ENCODE assay signal across 10 cellular contexts in the genomic region with DNA sequence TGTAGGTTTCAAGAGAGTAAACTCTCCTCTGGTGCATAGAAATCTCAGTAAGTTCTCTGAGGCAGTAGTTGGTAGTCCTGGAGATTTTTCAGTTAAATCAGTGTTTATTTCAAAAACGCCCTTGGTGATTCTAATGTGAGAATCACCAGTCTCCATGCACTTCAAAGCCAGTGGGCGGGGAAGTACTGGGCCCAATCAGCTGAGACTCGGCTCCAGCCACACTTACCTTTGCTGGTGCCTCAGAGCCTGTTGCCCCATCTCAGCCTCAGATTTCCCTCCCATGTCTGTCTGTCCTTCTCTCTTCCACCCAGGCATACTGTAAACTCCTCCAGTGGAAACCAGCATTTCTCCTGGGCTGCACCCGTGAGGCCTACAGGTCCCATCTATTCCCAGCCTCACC. TPM values are rescaled to one million over a fixed set of nuclear protein-coding genes. Genes with fewer than 3 reads are reported as not detected.
A peak's percentile ranks its signal among the peaks of the same experiment; 100 is the strongest.
DNase-seq lines count a peak whose midpoint lies in the region; ATAC-seq and TF ChIP-seq lines count a peak whose summit lies in the region.
"Had no signal": no experiment of that assay in that cellular context is flagged by ENCODE, and none has a peak within 500 bp of the region (broad histone marks: within the 10 kb centered on the region; RNA-seq: fewer than 3 reads in every experiment).

No MANE protein-coding gene starts in this region.

- H2BK120ac ChIP-seq in mesendoderm (ENCODE audit: low read depth, low read length), result no peak overlapping the region

- no peaks in the 10 kb centered on the region for H3K79me1 ChIP-seq in mesendoderm (ENCODE audit: low read length)

- intact Hi-C loops in ascending aorta (cut with DNase I), result loop anchor here (10.0 kb wide), 1 partner anchor 623 kb away; no protein-coding TSS in a partner anchor

- peak overlapping the region in 6 of 11 experiments; percentile 17 to 61 (median 36); a peak in 8 of 22 replicates for H3K27ac ChIP-seq in BLaER1 treated with 17β-estradiol and CSF1 and Interleukin-3, amounts not matched to agents 10 nM and 100 nM
- H3K27ac ChIP-seq in ascending aorta (peak overlapping the region; percentile 13 to 45), mesendoderm (ENCODE audit: low read depth, low read length) (no peak overlapping the region)

- peak overlapping the region; percentile 9 for H2BK5ac ChIP-seq in mesendoderm (ENCODE audit: low read length)

- no peak overlapping the region for H3K4me3 ChIP-seq in BLaER1 treated with 17β-estradiol and CSF1 and Interleukin-3, amounts not matched to agents 10 nM and 100 nM
- H3K4me3 ChIP-seq in HFF-Myc (replicated peaks; ENCODE audit: low read depth, low read length) (peak overlapping the region; percentile 26), ascending aorta (no peak overlapping the region), mesendoderm (ENCODE audit: low read length) (no peak overlapping the region)

- H3K56ac ChIP-seq in mesendoderm (ENCODE audit: low read length), result peak overlapping the region; percentile 19

- H3K9me3 ChIP-seq in BLaER1 treated with 17β-estradiol and CSF1 and Interleukin-3, amounts not matched to agents 10 nM and 100 nM (replicated peaks in 1 of 11), result no peaks in the 10 kb centered on the region
- H3K9me3 ChIP-seq in ascending aorta, result no peaks in the 10 kb centered on the region

- peaks cover 5 to 45% (median 27%) of the 10 kb centered on the region in 10 experiments; a peak in 18 of 20 replicates for H3K4me1 ChIP-seq in BLaER1 treated with 17β-estradiol and CSF1 and Interleukin-3, amounts not matched to agents 10 nM and 100 nM
- peaks cover 0 to 10% of the 10 kb centered on the region in 2 donors for H3K4me1 ChIP-seq in ascending aorta
- peaks cover 7% of the 10 kb centered on the region for H3K4me1 ChIP-seq in mesendoderm (ENCODE audit: control insufficient read depth, low read depth, low read length)

- no CpG with 5 or more reads among the region's 4 CpGs for WGBS in mesendoderm (ENCODE audit: extremely low coverage, insufficient coverage, low lambda C conversion rate)

- H3K4me2 ChIP-seq in BLaER1 treated with 17β-estradiol and CSF1 and Interleukin-3, amounts not matched to agents 10 nM and 100 nM, result peak overlapping the region in 10 of 11 experiments; percentile 4 to 74 (median 56); a peak in 18 of 22 replicates
- H3K4me2 ChIP-seq in mesendoderm (ENCODE audit: low read length), result no peak overlapping the region

- no peak overlapping the region for H3K23ac ChIP-seq in mesendoderm (ENCODE audit: low read length)

- no peaks in the 10 kb centered on the region for H3K36me3 ChIP-seq in BLaER1 treated with 17β-estradiol and CSF1 and Interleukin-3, amounts not matched to agents 10 nM and 100 nM
- no peaks in the 10 kb centered on the region for H3K36me3 ChIP-seq in ascending aorta
- no peaks in the 10 kb centered on the region for H3K36me3 ChIP-seq in mesendoderm (ENCODE audit: control insufficient read depth, insufficient read depth, low read length)

- no peak for DNase-seq in HFF-Myc (ENCODE audit: extremely low read depth, low read depth)
- no peak for DNase-seq in ascending aorta (ENCODE audit: low spot score in 2 of 2)
- DNase-seq in mesendoderm, result no peak
- DNase-seq in T1000 (lab: John Stamatoyannopoulos, UW), result no peak
- no peak for DNase-seq in islet precursor cell
- DNase-seq: dorsolateral prefrontal cortex, NCI-H187 had no signal

- H3K4ac ChIP-seq in mesendoderm (ENCODE audit: low read depth, low read length), result no peak overlapping the region

- no peak overlapping the region for H4K5ac ChIP-seq in mesendoderm (ENCODE audit: low read length)

- H4K8ac ChIP-seq in mesendoderm (ENCODE audit: low read depth, low read length), result no peak overlapping the region

- H2BK15ac ChIP-seq in mesendoderm (replicated peaks; ENCODE audit: low read depth), result peak overlapping the region; percentile 21

- no peaks in the 10 kb centered on the region for H3K27me3 ChIP-seq in BLaER1 treated with 17β-estradiol and CSF1 and Interleukin-3, amounts not matched to agents 10 nM and 100 nM
- H3K27me3 ChIP-seq in ascending aorta (no peaks in the 10 kb centered on the region), mesendoderm (ENCODE audit: insufficient read depth, low read length, poor library complexity) (no peaks in the 10 kb centered on the region)
- H3K27me3 ChIP-seq: dorsolateral prefrontal cortex had no signal

- H2AK5ac ChIP-seq in mesendoderm (ENCODE audit: low read length), result no peak overlapping the region

- peak overlapping the region; percentile 33 for H3K18ac ChIP-seq in mesendoderm (ENCODE audit: low read length)

- H3K9ac ChIP-seq in BLaER1 treated with 17β-estradiol and CSF1 and Interleukin-3, amounts not matched to agents 10 nM and 100 nM, result peak overlapping the region in 3 of 11 experiments; percentile 20 to 42 (median 42); a peak in 2 of 22 replicates
- H3K9ac ChIP-seq in mesendoderm (ENCODE audit: low read length), result no peak overlapping the region

- ATAC-seq in GM21619 (IDR thresholded peaks at IDR 0.05; ENCODE audit: unreplicated experiment) (no peak), GM18873 (IDR thresholded peaks at IDR 0.05; ENCODE audit: low FRiP score, unreplicated experiment) (no peak)

- TF ChIP-seq CTCF in HFF-Myc (IDR thresholded peaks at IDR 0.05; ENCODE audit: low read depth, low read length, missing control alignments) (no peak), ascending aorta (IDR thresholded peaks at IDR 0.05) (no peak)

- H4K20me1 ChIP-seq in BLaER1 treated with 17β-estradiol and CSF1 and Interleukin-3, amounts not matched to agents 10 nM and 100 nM, result no peaks in the 10 kb centered on the region

- no peaks in the 10 kb centered on the region for H3K79me2 ChIP-seq in mesendoderm (ENCODE audit: control insufficient read depth, insufficient read depth, low read length)

RNA-seq across cellular contexts. Expression of gene MGST2, which starts 7.4 kb away (rescaled TPM):
- total RNA-seq in ascending aorta, result 34.4 TPM
- 46.4 TPM for polyA plus RNA-seq in mesendoderm (2013, experiment 1 of 2)
- 43.8 TPM for polyA plus RNA-seq in mesendoderm (2013, experiment 2 of 2)
